ENCODE assay signal across 8 cellular contexts in genomic region chr11:68271023-68271780, GRCh38. TPM values are rescaled to one million over a fixed set of nuclear protein-coding genes. Genes with fewer than 3 reads are reported as not detected.
DNase-seq lines count a peak whose midpoint lies in the region; ATAC-seq and TF ChIP-seq lines count a peak whose summit lies in the region.

No MANE protein-coding gene starts in this region.

- no peaks in the 10 kb centered on the region for H3K9me3 ChIP-seq in CD8-positive, alpha-beta memory T cell (ENCODE audit: low read length)
- no peaks in the 10 kb centered on the region for H3K9me3 ChIP-seq in RWPE2 (ENCODE audit: severe bottlenecking)
- no peaks in the 10 kb centered on the region for H3K9me3 ChIP-seq in tibial artery

- peak; percentile 25 to 74 (median 48) for DNase-seq in CD8-positive, alpha-beta memory T cell
- DNase-seq in GM20000 (ENCODE audit: low spot score) = peak; percentile 80
- DNase-seq in KBM-7 = peak; percentile 88
- DNase-seq in RWPE2 (ENCODE audit: low spot score) = no peak
- DNase-seq in activated naive CD4-positive, alpha-beta T cell treated with anti-CD3 and anti-CD28 coated beads for 36 hours = peak; percentile 77
- peak; percentile 83 for DNase-seq in germinal center (ENCODE audit: low spot score)
- peak; percentile 23 for DNase-seq in occipital lobe (lab: John Stamatoyannopoulos, UW)
- DNase-seq in tibial artery = peak in 1 of 2 donors; percentile 69

- CTCF ChIA-PET in CD8-positive, alpha-beta memory T cell (lab: Charles Lee) = interaction anchor here (0.9 to 4.5 kb wide), 7 partner anchors 11 to 33 kb away, joined by 3 to 25 read pairs (median 5); no protein-coding TSS in a partner anchor
- CTCF ChIA-PET in activated naive CD4-positive, alpha-beta T cell treated with anti-CD3 and anti-CD28 coated beads for 36 hours (lab: Charles Lee) = interaction anchor here (1.0 to 6.4 kb wide), 8 partner anchors 11 to 176 kb away, joined by 3 to 62 read pairs (median 6); no protein-coding TSS in a partner anchor

- POLR2A ChIA-PET in CD8-positive, alpha-beta memory T cell (lab: Charles Lee) = interaction anchor here (1.2 to 1.6 kb wide), 2 partner anchors 11 to 13 kb away, joined by 4 read pairs; no protein-coding TSS in a partner anchor

- peak overlapping the region; percentile 88 to 97 (median 94) for H3K4me3 Mint-ChIP-seq in CD8-positive, alpha-beta memory T cell
- peak overlapping the region; percentile 96 for H3K4me3 Mint-ChIP-seq in activated naive CD4-positive, alpha-beta T cell treated with anti-CD3 and anti-CD28 coated beads for 36 hours

- peak overlapping the region; percentile 91 for H3K4me3 ChIP-seq in CD8-positive, alpha-beta memory T cell (ENCODE audit: low read length)
- H3K4me3 ChIP-seq in RWPE2 (ENCODE audit: severe bottlenecking) (peak overlapping the region; percentile 68), tibial artery (peak overlapping the region; percentile 73 to 82)

- H3K9me3 Mint-ChIP-seq in CD8-positive, alpha-beta memory T cell = no peaks in the 10 kb centered on the region
- no peaks in the 10 kb centered on the region for H3K9me3 Mint-ChIP-seq in activated naive CD4-positive, alpha-beta T cell treated with anti-CD3 and anti-CD28 coated beads for 36 hours

- H3K36me3 Mint-ChIP-seq in CD8-positive, alpha-beta memory T cell = peaks cover 0 to 28% (median 2%) of the 10 kb centered on the region in 3 donors
- H3K36me3 Mint-ChIP-seq in activated naive CD4-positive, alpha-beta T cell treated with anti-CD3 and anti-CD28 coated beads for 36 hours (ENCODE audit: low read depth) = peaks cover 8% of the 10 kb centered on the region

- peak; percentile 15 for TF ChIP-seq CTCF in GM20000 (IDR thresholded peaks at IDR 0.05; ENCODE audit: extremely low read depth, missing control alignments)
- TF ChIP-seq CTCF in RWPE2 (IDR thresholded peaks at IDR 0.05; ENCODE audit: poor library complexity, severe bottlenecking) = peak; percentile 62
- TF ChIP-seq CTCF in tibial artery (IDR thresholded peaks at IDR 0.05) = peak; percentile 41 to 58

- peak; percentile 61 for ATAC-seq in RWPE2 (ENCODE audit: low read depth)

- in situ Hi-C loops in KBM-7 (cut with MboI; ENCODE audit: low pct_unique_long_range_greater_than_20kb, low sequenced_read_pairs) = no loop called here

- no peaks in the 10 kb centered on the region for H3K27me3 ChIP-seq in CD8-positive, alpha-beta memory T cell (ENCODE audit: insufficient read depth, low read length, poor library complexity, severe bottlenecking)
- H3K27me3 ChIP-seq in RWPE2 (ENCODE audit: insufficient read depth, poor library complexity, severe bottlenecking) (no peaks in the 10 kb centered on the region), tibial artery (no peaks in the 10 kb centered on the region)

- H3K4me1 ChIP-seq in CD8-positive, alpha-beta memory T cell (ENCODE audit: insufficient read depth, low read length) = peaks cover 21% of the 10 kb centered on the region
- H3K4me1 ChIP-seq in RWPE2 (ENCODE audit: insufficient read depth, poor library complexity, severe bottlenecking) (peaks cover 22% of the 10 kb centered on the region), tibial artery (peaks cover 0 to 40% (median 17%) of the 10 kb centered on the region in 4 donors)

- peaks cover 0 to 1% of the 10 kb centered on the region in 2 donors for H3K27me3 Mint-ChIP-seq in CD8-positive, alpha-beta memory T cell
- H3K27me3 Mint-ChIP-seq in activated naive CD4-positive, alpha-beta T cell treated with anti-CD3 and anti-CD28 coated beads for 36 hours (ENCODE audit: low read depth) = no peaks in the 10 kb centered on the region

- peaks cover 28 to 39% (median 35%) of the 10 kb centered on the region in 3 donors for H3K4me1 Mint-ChIP-seq in CD8-positive, alpha-beta memory T cell
- H3K4me1 Mint-ChIP-seq in activated naive CD4-positive, alpha-beta T cell treated with anti-CD3 and anti-CD28 coated beads for 36 hours (ENCODE audit: low read depth) = peaks cover 34% of the 10 kb centered on the region

- H3K36me3 ChIP-seq in CD8-positive, alpha-beta memory T cell (ENCODE audit: insufficient read depth, low read length) = peaks cover 9% of the 10 kb centered on the region
- H3K36me3 ChIP-seq in RWPE2 (ENCODE audit: low read depth) (peaks cover 37% of the 10 kb centered on the region), tibial artery (peaks cover 13 to 20% (median 19%) of the 10 kb centered on the region in 3 donors)

- peak overlapping the region; percentile 89 to 99 (median 98) for H3K27ac Mint-ChIP-seq in CD8-positive, alpha-beta memory T cell
- peak overlapping the region; percentile 89 for H3K27ac Mint-ChIP-seq in activated naive CD4-positive, alpha-beta T cell treated with anti-CD3 and anti-CD28 coated beads for 36 hours

- intact Hi-C loops in activated naive CD4-positive, alpha-beta T cell treated with anti-CD3 and anti-CD28 coated beads for 36 hours (cut with micrococcal nuclease) = loop anchor here (1.0 kb wide), 1 partner anchor 26 kb away; no protein-coding TSS in a partner anchor
- intact Hi-C loops in tibial artery (cut with DNase I; ENCODE audit: low total_unique reads) = no loop called here

- peak overlapping the region; percentile 93 for H3K27ac ChIP-seq in CD8-positive, alpha-beta memory T cell (ENCODE audit: low read depth, low read length)
- peak overlapping the region; percentile 62 for H3K27ac ChIP-seq in RWPE2 (ENCODE audit: poor library complexity, severe bottlenecking)
- peak overlapping the region; percentile 90 to 94 for H3K27ac ChIP-seq in tibial artery

RNA-seq across cellular contexts. Expression of gene C11orf24, which starts 0.6 kb away (rescaled TPM):
- total RNA-seq in CD8-positive, alpha-beta memory T cell = 10 to 100 TPM; 46.9 to 49.8 TPM
- 15.7 TPM for polyA plus RNA-seq in CD8-positive, alpha-beta memory T cell
- 10 to 100 TPM; 28.5 to 29.5 TPM for total RNA-seq in activated naive CD4-positive, alpha-beta T cell treated with anti-CD3 and anti-CD28 coated beads for 36 hours
- 10.6 TPM for total RNA-seq in occipital lobe

RNA-seq across cellular contexts. Expression of gene LRP5, which starts 41.2 kb away (rescaled TPM):
- total RNA-seq in CD8-positive, alpha-beta memory T cell = 1 to 10 TPM; 7.5 to 9.9 TPM
- 0.68 TPM for polyA plus RNA-seq in CD8-positive, alpha-beta memory T cell
- 10 to 100 TPM; 14.3 to 17.1 TPM for total RNA-seq in activated naive CD4-positive, alpha-beta T cell treated with anti-CD3 and anti-CD28 coated beads for 36 hours
- total RNA-seq in occipital lobe = 15.1 TPM

RNA-seq across cellular contexts. Expression of gene KMT5B, which starts 58.1 kb away (rescaled TPM):
- 10 to 100 TPM; 21.9 to 22.6 TPM for total RNA-seq in CD8-positive, alpha-beta memory T cell
- 49.1 TPM for polyA plus RNA-seq in CD8-positive, alpha-beta memory T cell
- 10 to 100 TPM; 18.4 to 21.6 TPM for total RNA-seq in activated naive CD4-positive, alpha-beta T cell treated with anti-CD3 and anti-CD28 coated beads for 36 hours
- 139 TPM for total RNA-seq in occipital lobe
